Comparison of ENCODE assay signal across 8 cellular contexts in genomic region chr6:52512199-52512598, GRCh38.
DNase-seq lines count a peak whose midpoint lies in the region; ATAC-seq, FAIRE-seq and TF ChIP-seq lines count a peak whose summit lies in the region.
"Had no signal": no experiment of that assay in that cellular context is flagged by ENCODE, and none has a peak within 500 bp of the region (broad histone marks: within the 10 kb centered on the region; RNA-seq: fewer than 3 reads in every experiment).

No MANE protein-coding gene starts in this region.

- no peaks in the 10 kb centered on the region for H3K9me3 Mint-ChIP-seq in effector memory CD8-positive, alpha-beta T cell

- H3K36me3 ChIP-seq in OCI-LY1 (ENCODE audit: insufficient read depth, low read length) = peaks cover 94% of the 10 kb centered on the region
- H3K36me3 ChIP-seq in endothelial cell of umbilical vein (ENCODE audit: control insufficient read depth in 2 of 2, extremely low read depth in 1 of 2, insufficient read depth in 2 of 2, low read length in 2 of 2) = peaks cover 26 to 35% of the 10 kb centered on the region in 2 experiments
- H3K36me3 ChIP-seq in mucosa of rectum (ENCODE audit: control insufficient read depth in 2 of 2, insufficient read depth in 2 of 2, low read length in 2 of 2) = peaks cover 31 to 45% of the 10 kb centered on the region in 2 donors

- dilution Hi-C loops in endothelial cell of umbilical vein (cut with MboI; ENCODE audit: extremely low pct_ligation_motif_present, low sequenced_read_pairs) = no loop called here

- H3K9me1 ChIP-seq in endothelial cell of umbilical vein (replicated peaks; ENCODE audit: control insufficient read depth, extremely low read depth, insufficient read depth, low read length) = no peaks in the 10 kb centered on the region

- CTCF ChIA-PET in endothelial cell of umbilical vein (lab: Charles Lee) = interaction anchor here (0.8 to 2.5 kb wide), 10 partner anchors 10 to 140 kb away, joined by 3 to 9 read pairs (median 4); partner anchors contain the start of gene EFHC1

- DNase-seq in endothelial cell of umbilical vein (ENCODE audit: low read depth, low spot score) (peak; percentile 92), urothelium cell line (ENCODE audit: low spot score) (peak; percentile 84), SKM-1 (lab: John Stamatoyannopoulos, UW; ENCODE audit: unreplicated experiment) (no peak)
- DNase-seq in effector memory CD8-positive, alpha-beta T cell = no peak
- DNase-seq: foreskin melanocyte had no signal

- no peaks in the 10 kb centered on the region for H3K4me1 Mint-ChIP-seq in effector memory CD8-positive, alpha-beta T cell (ENCODE audit: low read depth in 2 of 2)

- H3K9me2 ChIP-seq in OCI-LY1 (ENCODE audit: low read depth, low read length) = no peaks in the 10 kb centered on the region

- H4K20me1 ChIP-seq in OCI-LY1 (ENCODE audit: insufficient read depth, low read length) (no peaks in the 10 kb centered on the region), endothelial cell of umbilical vein (replicated peaks; ENCODE audit: control insufficient read depth, extremely low read depth, insufficient read depth, low read length) (no peaks in the 10 kb centered on the region)

- intact Hi-C loops in endothelial cell of umbilical vein (cut with micrococcal nuclease) = loop anchor here (1.0 to 10.0 kb wide), 5 partner anchors 10 to 483 kb away; partner anchors contain the start of genes EFHC1 and GSTA4

- H3K27ac ChIP-seq in OCI-LY1 (ENCODE audit: low read depth, low read length, poor library complexity, severe bottlenecking) (peak overlapping the region; percentile 86), endothelial cell of umbilical vein (ENCODE audit: insufficient read depth, low read depth, low read length) (peak overlapping the region; percentile 89), mucosa of rectum (ENCODE audit: low read depth in 2 of 2, low read length in 2 of 2) (peak overlapping the region; percentile 56 to 60)

- POLR2A ChIA-PET in endothelial cell of umbilical vein (lab: Charles Lee) = interaction anchor here (0.8 to 1.3 kb wide), 2 partner anchors 10 to 38 kb away, joined by 3 to 6 read pairs; no protein-coding TSS in a partner anchor

- no peak for ATAC-seq in effector memory CD8-positive, alpha-beta T cell (replicated peaks)
- ATAC-seq in GM19467 (IDR thresholded peaks at IDR 0.05; ENCODE audit: unreplicated experiment) = no peak

- H3K4me2 ChIP-seq in OCI-LY1 (ENCODE audit: low read length) (no peak overlapping the region), endothelial cell of umbilical vein (ENCODE audit: insufficient read depth, low read length) (peak overlapping the region; percentile 48)

- H3K36me3 Mint-ChIP-seq in effector memory CD8-positive, alpha-beta T cell (ENCODE audit: insufficient read depth) = peaks cover 18% of the 10 kb centered on the region

- FAIRE-seq in endothelial cell of umbilical vein (lab: Jason Lieb, UNC) (peak; percentile 93), urothelium cell line (lab: Jason Lieb, UNC) (no peak)

- no peak for TF ChIP-seq CTCF in OCI-LY1 (IDR thresholded peaks at IDR 0.05; ENCODE audit: low read length)
- no peak for TF ChIP-seq CTCF in endothelial cell of umbilical vein (IDR thresholded peaks at IDR 0.05; ENCODE audit: extremely low read depth in 1 of 2, insufficient read depth in 1 of 2, low read depth in 1 of 2, low read length in 2 of 2)

- BruUV-seq in endothelial cell of umbilical vein (replicated peaks; lab: Mats Ljungman, UMichigan) = TSS peak; percentile 88

- TF ChIP-seq POLR2A in endothelial cell of umbilical vein (IDR thresholded peaks at IDR 0.05; ENCODE audit: low read depth, low read length) = no peak

- H3K27me3 ChIP-seq in OCI-LY1 (ENCODE audit: insufficient read depth, low read length) (no peaks in the 10 kb centered on the region), endothelial cell of umbilical vein (ENCODE audit: control insufficient read depth in 2 of 2, insufficient read depth in 2 of 2, low read length in 2 of 2) (no peaks in the 10 kb centered on the region), mucosa of rectum (ENCODE audit: control insufficient read depth in 2 of 2, insufficient read depth in 2 of 2, low read length in 2 of 2) (no peaks in the 10 kb centered on the region)

- no peak overlapping the region for H3K9ac ChIP-seq in OCI-LY1 (ENCODE audit: low read length)
- peak overlapping the region; percentile 67 for H3K9ac ChIP-seq in endothelial cell of umbilical vein (replicated peaks; ENCODE audit: extremely low read depth, insufficient read depth, low read length)
- H3K9ac ChIP-seq in mucosa of rectum (ENCODE audit: low read depth in 1 of 2, low read length in 2 of 2) = no peak overlapping the region

- H2AFZ ChIP-seq in OCI-LY1 (ENCODE audit: low read length) (no peak overlapping the region), endothelial cell of umbilical vein (ENCODE audit: low read depth, low read length) (no peak overlapping the region)

- H3K9me3 ChIP-seq in OCI-LY1 (ENCODE audit: low read length) (no peaks in the 10 kb centered on the region), endothelial cell of umbilical vein (replicated peaks; ENCODE audit: control insufficient read depth, insufficient read depth, low read length) (no peaks in the 10 kb centered on the region), mucosa of rectum (ENCODE audit: control insufficient read depth in 2 of 2, low read length in 2 of 2) (no peaks in the 10 kb centered on the region)

- H3K4me3 ChIP-seq in OCI-LY1 (ENCODE audit: low read depth, low read length, poor library complexity, severe bottlenecking) (no peak overlapping the region), endothelial cell of umbilical vein (replicated peaks in 1 of 3; ENCODE audit: insufficient read depth in 1 of 3, low read depth in 1 of 3, low read length in 3 of 3) (no peak overlapping the region), mucosa of rectum (ENCODE audit: low read length in 2 of 2) (no peak overlapping the region)

- H3K4me3 Mint-ChIP-seq in effector memory CD8-positive, alpha-beta T cell = no peak overlapping the region

- peaks cover 28% of the 10 kb centered on the region for H3K4me1 ChIP-seq in OCI-LY1 (ENCODE audit: insufficient read depth, low read length, severe bottlenecking)
- peaks cover 64% of the 10 kb centered on the region for H3K4me1 ChIP-seq in endothelial cell of umbilical vein (ENCODE audit: control insufficient read depth, extremely low read depth, insufficient read depth, low read length)
- peaks cover 4 to 7% of the 10 kb centered on the region in 2 donors for H3K4me1 ChIP-seq in mucosa of rectum (ENCODE audit: control insufficient read depth in 2 of 2, insufficient read depth in 2 of 2, low read length in 2 of 2)

- H3F3A ChIP-seq in OCI-LY1 (ENCODE audit: insufficient read depth, low read length) = no peaks in the 10 kb centered on the region

- H3K27ac Mint-ChIP-seq in effector memory CD8-positive, alpha-beta T cell = peak overlapping the region in 1 of 2 donors; percentile 79

- H3K79me2 ChIP-seq in OCI-LY1 (ENCODE audit: insufficient read depth, low read length) (no peaks in the 10 kb centered on the region), endothelial cell of umbilical vein (ENCODE audit: control insufficient read depth, insufficient read depth, low read length) (peaks cover 10% of the 10 kb centered on the region)

- H3K27me3 Mint-ChIP-seq in effector memory CD8-positive, alpha-beta T cell = no peaks in the 10 kb centered on the region

TF ChIP-seq in endothelial cell of umbilical vein, 7 proteins besides CTCF, POLR2A, EP300 and RAD21:
- TF ChIP-seq GATA2 (IDR thresholded peaks at IDR 0.05; ENCODE audit: insufficient read depth, insufficient read length, low read depth, low read length) = no peak
- TF ChIP-seq JUN (IDR thresholded peaks at IDR 0.05; ENCODE audit: borderline replicate concordance, insufficient read depth, insufficient read length, low read depth) = peak; percentile 65
- TF ChIP-seq MYC (IDR thresholded peaks at IDR 0.05; ENCODE audit: low read depth, low read length) = no peak
- TF ChIP-seq EZH2 (IDR thresholded peaks at IDR 0.05; ENCODE audit: borderline replicate concordance, low read depth, low read length, severe bottlenecking) = no peak
- TF ChIP-seq MAX (IDR thresholded peaks at IDR 0.05; ENCODE audit: insufficient read depth, insufficient read length) = no peak
- peak; percentile 61 for TF ChIP-seq POLR2AphosphoS5 (IDR thresholded peaks at IDR 0.05; ENCODE audit: insufficient read depth, low read depth, low read length)
- TF ChIP-seq FOS (IDR thresholded peaks at IDR 0.05; ENCODE audit: borderline replicate concordance, insufficient read depth, low read length) = peak; percentile 89

Comparison
In these comparisons a context has a peak if more than half of its experiments do, and no peak if none do; other contexts are left out.
1. DNase-seq: peak in endothelial cell of umbilical vein (single experiment) and urothelium cell line (single experiment); none in SKM-1 (single experiment) and effector memory CD8-positive, alpha-beta T cell (0 of 3).
2. Peak in every context shown above with its lines, with median percentiles within 50 percentile points of each other: H3K27ac ChIP-seq.